ENCODE assay signal across 8 cellular contexts in the genomic region with DNA sequence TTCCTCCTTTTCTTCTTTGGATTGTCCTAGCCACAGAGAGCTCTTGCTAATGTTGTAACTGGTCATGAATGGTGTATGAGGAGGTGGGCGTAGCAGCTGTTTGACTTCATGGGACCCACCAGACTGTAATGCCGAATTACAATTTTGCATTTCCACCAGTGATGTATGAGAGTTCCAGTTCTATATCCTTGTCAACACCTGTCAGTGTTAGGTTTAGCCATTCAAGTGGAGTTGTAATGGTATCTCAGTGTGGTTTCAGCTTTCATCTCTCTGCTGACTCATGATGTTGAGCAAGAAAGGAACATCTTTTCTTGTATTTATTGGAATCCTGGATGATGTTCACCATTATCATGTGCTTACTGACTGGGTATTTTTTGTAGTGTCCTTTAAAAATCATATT. TPM values are rescaled to one million over a fixed set of nuclear protein-coding genes. Genes with fewer than 3 reads are reported as not detected.
DNase-seq lines count a peak whose midpoint lies in the region; ATAC-seq and TF ChIP-seq lines count a peak whose summit lies in the region.

No MANE protein-coding gene starts in this region.

- DNase-seq in EL: peak; percentile 75
- DNase-seq in HuH-7 (ENCODE audit: low spot score): peak; percentile 48
- no peak for DNase-seq in activated naive CD4-positive, alpha-beta T cell treated with anti-CD3 and anti-CD28 coated beads, Interleukin-2, amount 50 U/mL, for 72 hours (ENCODE audit: low spot score in 2 of 2)
- DNase-seq in naive thymus-derived CD4-positive, alpha-beta T cell: no peak
- DNase-seq in H9: no peak
- DNase-seq in NCI-H1930 (lab: John Stamatoyannopoulos, UW): no peak
- DNase-seq in NCI-H748 (lab: John Stamatoyannopoulos, UW; ENCODE audit: unreplicated experiment): no peak

- H4K20me1 ChIP-seq in H9 (ENCODE audit: control insufficient read depth, insufficient read depth, insufficient read length): no peaks in the 10 kb centered on the region

- H4K5ac ChIP-seq in H9 (ENCODE audit: insufficient read length, low read depth, low read length): no peak overlapping the region

- no peak overlapping the region for H3K4ac ChIP-seq in H9 (ENCODE audit: low read depth, low read length)

- H3K4me1 Mint-ChIP-seq in naive thymus-derived CD4-positive, alpha-beta T cell: peaks cover 64 to 90% (median 89%) of the 10 kb centered on the region in 7 donors
- peaks cover 73 to 77% of the 10 kb centered on the region in 2 experiments for H3K4me1 Mint-ChIP-seq in H9

- no peak overlapping the region for H3T11ph ChIP-seq in H9 (ENCODE audit: low read length)

- no peak overlapping the region for H3K4me2 ChIP-seq in H9 (ENCODE audit: insufficient read depth, insufficient read length, low read length)

- H2AFZ ChIP-seq in H9 (ENCODE audit: low read length): no peak overlapping the region

- H3K9me3 Mint-ChIP-seq in activated naive CD4-positive, alpha-beta T cell treated with anti-CD3 and anti-CD28 coated beads, Interleukin-2, amount 50 U/mL, for 72 hours: no peaks in the 10 kb centered on the region
- no peaks in the 10 kb centered on the region for H3K9me3 Mint-ChIP-seq in naive thymus-derived CD4-positive, alpha-beta T cell
- no peaks in the 10 kb centered on the region for H3K9me3 Mint-ChIP-seq in H9

- H3K79me2 ChIP-seq in H9 (ENCODE audit: insufficient read depth, low read length): peaks cover 51% of the 10 kb centered on the region; the same call in 1 of the 2 replicates

- no peak overlapping the region for H2BK12ac ChIP-seq in H9 (ENCODE audit: insufficient read length, low read depth, low read length)

- H3K23me2 ChIP-seq in H9 (ENCODE audit: insufficient read length, low read depth, low read length, poor library complexity, severe bottlenecking): no peaks in the 10 kb centered on the region

- no peak overlapping the region for H3K56ac ChIP-seq in H9 (ENCODE audit: insufficient read length, low read depth, low read length)

- H3K23ac ChIP-seq in H9 (ENCODE audit: insufficient read length, low read depth, low read length): no peak overlapping the region

- H3K27me3 Mint-ChIP-seq in naive thymus-derived CD4-positive, alpha-beta T cell: no peaks in the 10 kb centered on the region
- H3K27me3 Mint-ChIP-seq in H9 (ENCODE audit: low read depth): peaks cover 1% of the 10 kb centered on the region

- peaks cover 45 to 46% of the 10 kb centered on the region in 2 donors for H3K4me1 ChIP-seq in naive thymus-derived CD4-positive, alpha-beta T cell (ENCODE audit: control insufficient read depth in 2 of 2, insufficient read depth in 2 of 2, low read length in 2 of 2)
- H3K4me1 ChIP-seq in H9 (ENCODE audit: insufficient read depth, low read length): peaks cover 17% of the 10 kb centered on the region; the same call in 1 of the 2 replicates

- H3K18ac ChIP-seq in H9 (ENCODE audit: insufficient read length, low read depth, low read length): no peak overlapping the region

- H3K36me3 ChIP-seq in naive thymus-derived CD4-positive, alpha-beta T cell (ENCODE audit: control insufficient read depth in 2 of 3, insufficient read depth in 3 of 3, low read length in 3 of 3): no peaks in the 10 kb centered on the region

- H3K27ac ChIP-seq in naive thymus-derived CD4-positive, alpha-beta T cell (ENCODE audit: low read depth, low read length): no peak overlapping the region
- H3K27ac ChIP-seq in H9 (ENCODE audit: insufficient read length, low read depth, low read length): no peak overlapping the region

- no peak overlapping the region for H2BK120ac ChIP-seq in H9 (ENCODE audit: low read depth, low read length, poor library complexity, severe bottlenecking)

- peaks cover 13 to 16% of the 10 kb centered on the region in 2 donors for H3K36me3 Mint-ChIP-seq in activated naive CD4-positive, alpha-beta T cell treated with anti-CD3 and anti-CD28 coated beads, Interleukin-2, amount 50 U/mL, for 72 hours
- peaks cover 0 to 11% (median 0%) of the 10 kb centered on the region in 5 donors for H3K36me3 Mint-ChIP-seq in naive thymus-derived CD4-positive, alpha-beta T cell
- H3K36me3 Mint-ChIP-seq in H9 (ENCODE audit: insufficient read depth in 1 of 3, low read depth in 3 of 3): no peaks in the 10 kb centered on the region; a peak in 2 of 7 replicates

- no peak for TF ChIP-seq CTCF in H9 (conservative IDR thresholded peaks at IDR 0.05)

- H2AK5ac ChIP-seq in H9 (ENCODE audit: insufficient read length, low read length): no peak overlapping the region

- H2BK15ac ChIP-seq in H9 (ENCODE audit: low read depth, low read length): no peak overlapping the region

- H3K79me1 ChIP-seq in H9 (ENCODE audit: insufficient read depth, low read depth, low read length, poor library complexity, severe bottlenecking): no peaks in the 10 kb centered on the region

- peak; percentile 36 for ATAC-seq in GM21447 (IDR thresholded peaks at IDR 0.05; ENCODE audit: unreplicated experiment)
- ATAC-seq in activated naive CD4-positive, alpha-beta T cell treated with anti-CD3 and anti-CD28 coated beads, Interleukin-2, amount 50 U/mL, for 72 hours: peak; percentile 60 to 77
- ATAC-seq in naive thymus-derived CD4-positive, alpha-beta T cell: no peak

- no peak overlapping the region for H2BK20ac ChIP-seq in H9 (ENCODE audit: low read depth, low read length, poor library complexity, severe bottlenecking)

- H3K27me3 ChIP-seq in naive thymus-derived CD4-positive, alpha-beta T cell (ENCODE audit: control insufficient read depth in 2 of 2, insufficient read depth in 2 of 2, low read length in 2 of 2): no peaks in the 10 kb centered on the region
- no peaks in the 10 kb centered on the region for H3K27me3 ChIP-seq in H9 (ENCODE audit: insufficient read depth, low read length)

- peak overlapping the region in 6 of 10 donors; percentile 9 to 88 (median 51) for H3K4me3 Mint-ChIP-seq in naive thymus-derived CD4-positive, alpha-beta T cell
- no peak overlapping the region; a peak in 1 of 5 replicates for H3K4me3 Mint-ChIP-seq in H9

- no peak overlapping the region for H4K91ac ChIP-seq in H9 (ENCODE audit: insufficient read length, low read depth, low read length)

- POLR2A ChIA-PET in naive thymus-derived CD4-positive, alpha-beta T cell (lab: Charles Lee): interaction anchor here (1.0 to 8.2 kb wide), 2 partner anchors 8 to 24 kb away, joined by 3 to 60 read pairs; no protein-coding TSS in a partner anchor

- no CpG with 5 or more reads among the region's 2 CpGs for WGBS in H9 (ENCODE audit: extremely low coverage, insufficient read length, low lambda C conversion rate)

- H3K9ac ChIP-seq in H9 (ENCODE audit: extremely low read depth, insufficient read length, low read length): no peak overlapping the region

- no peak overlapping the region for H3K4me3 ChIP-seq in naive thymus-derived CD4-positive, alpha-beta T cell (ENCODE audit: low read length)

- no peak overlapping the region for H4K8ac ChIP-seq in H9 (replicated peaks; ENCODE audit: insufficient read length, low read depth, low read length)

- H2BK5ac ChIP-seq in H9 (ENCODE audit: insufficient read length, low read length): no peak overlapping the region

- no peaks in the 10 kb centered on the region for H3K9me3 ChIP-seq in naive thymus-derived CD4-positive, alpha-beta T cell (ENCODE audit: control insufficient read depth in 2 of 3, low read length in 3 of 3)
- no peaks in the 10 kb centered on the region for H3K9me3 ChIP-seq in H9 (ENCODE audit: control insufficient read depth, low read depth, low read length)

- CTCF ChIA-PET in naive thymus-derived CD4-positive, alpha-beta T cell (lab: Charles Lee): no interaction called here

- intact Hi-C loops in naive thymus-derived CD4-positive, alpha-beta T cell (cut with micrococcal nuclease): loop anchor here in 1 of 2 donors (10.0 kb wide), 2 partner anchors 491 to 1301 kb away; a partner anchor contains a TSS

- peak overlapping the region; percentile 93 for H3K27ac Mint-ChIP-seq in activated naive CD4-positive, alpha-beta T cell treated with anti-CD3 and anti-CD28 coated beads, Interleukin-2, amount 50 U/mL, for 72 hours
- H3K27ac Mint-ChIP-seq in naive thymus-derived CD4-positive, alpha-beta T cell: peak overlapping the region in 7 of 9 donors; percentile 2 to 81 (median 32)
- H3K27ac Mint-ChIP-seq in H9: no peak overlapping the region

- H3K14ac ChIP-seq in H9 (ENCODE audit: insufficient read depth, low read length): no peak overlapping the region

RNA-seq across cellular contexts. Expression of a gene that starts 5.1 kb away (rescaled TPM):
- total RNA-seq in activated naive CD4-positive, alpha-beta T cell treated with anti-CD3 and anti-CD28 coated beads, Interleukin-2, amount 50 U/mL, for 72 hours: 100 to 1,000 TPM in 1 of 2 donors, 10 to 100 TPM in 1; 73.8 to 105 TPM
- 10 to 100 TPM; 59.1 to 79.2 (median 74.2) TPM for total RNA-seq in naive thymus-derived CD4-positive, alpha-beta T cell
- 10 to 100 TPM in 1 of 2 donors, 1 to 10 TPM in 1; 8.7 to 18.9 TPM for polyA plus RNA-seq in naive thymus-derived CD4-positive, alpha-beta T cell
- 62.9 and 66.7 TPM in 2 replicates for total RNA-seq in H9 (2021)

Comparison
In these comparisons a context has a peak if more than half of its experiments do, and no peak if none do; other contexts are left out.
1. DNase-seq: peak in EL (single experiment) and HuH-7 (single experiment); none in activated naive CD4-positive, alpha-beta T cell treated with anti-CD3 and anti-CD28 coated beads, Interleukin-2, amount 50 U/mL, for 72 hours (0 of 2), naive thymus-derived CD4-positive, alpha-beta T cell (0 of 9), H9 (single experiment), NCI-H1930 (0 of 2) and NCI-H748 (single experiment).
2. H3K27ac Mint-ChIP-seq: peak in activated naive CD4-positive, alpha-beta T cell treated with anti-CD3 and anti-CD28 coated beads, Interleukin-2, amount 50 U/mL, for 72 hours (2 of 2) and naive thymus-derived CD4-positive, alpha-beta T cell (7 of 9); none in H9 (0 of 3).
3. H3K4me3 Mint-ChIP-seq: peak in naive thymus-derived CD4-positive, alpha-beta T cell (6 of 10); none in H9 (0 of 2).